In genomic region chr19:47226426-47227346, GRCh38 we compare ENCODE assay signal across 1 cellular context.
TF ChIP-seq lines count a peak whose summit lies in the region.

No MANE protein-coding gene starts in this region.

TF ChIP-seq in HepG2, 621 proteins besides CTCF, POLR2A, EP300 and RAD21 (continued from another document):
- TF ChIP-seq ZNF574 (CRISPR knock-in tag; IDR thresholded peaks at IDR 0.05) = no peak; the same call in 1 of the 2 replicates
TF ChIP-seq in HepG2: peak in this region for 137.
